ENCODE assay signal across 8 cellular contexts in the genomic region with DNA sequence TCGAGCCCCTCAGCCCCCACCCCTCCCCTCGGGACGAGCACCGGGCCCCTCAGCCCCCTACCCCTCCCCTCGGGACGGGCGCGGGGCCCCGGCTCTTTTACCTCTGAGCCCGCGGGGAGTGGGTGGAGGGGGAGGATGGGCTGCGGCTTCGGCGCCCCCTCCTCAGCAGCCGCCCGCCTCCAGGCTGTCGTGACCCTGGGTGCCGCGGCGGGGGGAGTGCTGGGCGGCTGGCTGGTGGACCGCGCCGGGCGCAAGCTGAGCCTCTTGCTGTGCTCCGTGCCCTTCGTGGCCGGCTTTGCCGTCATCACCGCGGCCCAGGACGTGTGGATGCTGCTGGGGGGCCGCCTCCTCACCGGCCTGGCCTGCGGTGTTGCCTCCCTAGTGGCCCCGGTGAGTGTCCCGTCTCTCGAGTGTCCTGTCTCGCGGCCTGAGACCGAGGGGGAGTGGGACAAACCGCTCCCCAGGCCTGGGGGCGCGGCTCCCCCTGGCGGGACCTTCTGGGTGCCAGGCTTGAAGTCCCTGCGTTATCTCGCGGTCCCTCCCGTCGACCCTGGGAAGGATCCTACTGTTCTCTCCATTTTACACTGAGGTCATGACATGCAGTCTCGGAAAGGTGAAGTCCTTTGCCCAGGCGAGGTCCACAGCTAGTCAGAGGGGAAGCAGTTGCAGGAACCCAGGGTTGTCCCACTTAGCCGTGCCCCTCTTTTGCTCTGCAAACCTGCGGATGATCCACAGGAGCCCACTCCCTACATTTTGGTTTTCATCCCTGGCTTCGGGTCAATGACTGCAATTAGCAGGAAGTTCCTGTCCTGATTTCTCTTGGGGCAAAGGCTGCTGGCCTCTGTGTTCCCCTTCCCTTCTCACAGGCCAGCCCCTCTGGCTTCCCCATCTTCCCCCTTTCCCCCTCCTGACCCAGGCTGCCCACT. TPM values are rescaled to one million over a fixed set of nuclear protein-coding genes. Genes with fewer than 3 reads are reported as not detected.
DNase-seq lines count a peak whose midpoint lies in the region; ATAC-seq and TF ChIP-seq lines count a peak whose summit lies in the region.

No MANE protein-coding gene starts in this region.

- H3K27ac Mint-ChIP-seq in Caco-2 (ENCODE audit: unreplicated experiment): peak overlapping the region; percentile 76
- peak overlapping the region in 2 of 3 donors; percentile 28 to 62 for H3K27ac Mint-ChIP-seq in IgD-negative memory B cell
- H3K27ac Mint-ChIP-seq in naive B cell: peak overlapping the region in 4 of 6 donors; percentile 29 to 95 (median 58)

- TF ChIP-seq CTCF in Caco-2 (IDR thresholded peaks at IDR 0.05; ENCODE audit: insufficient read depth in 1 of 2, low read depth in 1 of 2, low read length in 1 of 2, severe bottlenecking in 1 of 2, unreplicated experiment in 1 of 2) (peak; percentile 48 to 81), esophagus squamous epithelium (IDR thresholded peaks at IDR 0.05) (peak in 5 of 6 experiments; percentile 22 to 49 (median 29))

- H3K4me3 Mint-ChIP-seq in Caco-2 (ENCODE audit: unreplicated experiment) (peak overlapping the region; percentile 97), IgD-negative memory B cell (peak overlapping the region; percentile 81 to 92 (median 86)), naive B cell (peak overlapping the region; percentile 75 to 93 (median 86))

- H3K27me3 ChIP-seq in Caco-2 (replicated peaks; ENCODE audit: control insufficient read depth, insufficient read depth, low read length): no peaks in the 10 kb centered on the region
- H3K27me3 ChIP-seq in esophagus squamous epithelium: no peaks in the 10 kb centered on the region

- H3K27ac ChIP-seq in esophagus squamous epithelium: peak overlapping the region; percentile 86 to 96 (median 90)

- H3K4me3 ChIP-seq in Caco-2 (ENCODE audit: low read depth, low read length): peak overlapping the region; percentile 92
- peak overlapping the region; percentile 80 to 98 (median 84) for H3K4me3 ChIP-seq in esophagus squamous epithelium

- no peak for ATAC-seq in naive B cell (ENCODE audit: low read depth in 2 of 2)
- ATAC-seq in GM18873 (IDR thresholded peaks at IDR 0.05; ENCODE audit: low FRiP score, unreplicated experiment): no peak
- no peak for ATAC-seq in GM18520 (IDR thresholded peaks at IDR 0.05; ENCODE audit: unreplicated experiment)

- peaks cover 8% of the 10 kb centered on the region for H3K4me1 Mint-ChIP-seq in Caco-2 (ENCODE audit: low read depth, unreplicated experiment)
- H3K4me1 Mint-ChIP-seq in IgD-negative memory B cell: peaks cover 0 to 4% (median 2%) of the 10 kb centered on the region in 3 donors
- H3K4me1 Mint-ChIP-seq in naive B cell: peaks cover 11 to 21% (median 15%) of the 10 kb centered on the region in 3 donors

- CTCF ChIA-PET in Caco-2 (lab: Charles Lee): interaction anchor here (1.3 to 3.4 kb wide), 7 partner anchors 10 to 458 kb away, joined by 3 to 54 read pairs (median 12); no protein-coding TSS in a partner anchor

- POLR2A ChIA-PET in Caco-2 (lab: Charles Lee): interaction anchor here (0.7 to 2.2 kb wide), 9 partner anchors 10 to 318 kb away, joined by 5 to 51 read pairs (median 17); partner anchors contain the start of genes LRSAM1, RPL12, TTC16 and ZNF79

- BruUV-seq in Caco-2 (replicated peaks; lab: Mats Ljungman, UMichigan): no TSS peak

- H3K9me3 Mint-ChIP-seq in Caco-2 (ENCODE audit: unreplicated experiment): no peaks in the 10 kb centered on the region
- no peaks in the 10 kb centered on the region for H3K9me3 Mint-ChIP-seq in IgD-negative memory B cell
- no peaks in the 10 kb centered on the region for H3K9me3 Mint-ChIP-seq in naive B cell

- TF ChIP-seq POLR2A in esophagus squamous epithelium (IDR thresholded peaks at IDR 0.05): no peak

- intact Hi-C loops in Caco-2 (cut with micrococcal nuclease; ENCODE audit: unreplicated experiment): loop anchor here (1.0 to 10.0 kb wide), 6 partner anchors 37 to 456 kb away; no protein-coding TSS in a partner anchor
- intact Hi-C loops in esophagus squamous epithelium (cut with DNase I): loop anchor here (10.0 kb wide), 1 partner anchor 173 kb away; no protein-coding TSS in a partner anchor

- H3K27me3 Mint-ChIP-seq in Caco-2 (ENCODE audit: insufficient read depth, unreplicated experiment) (no peaks in the 10 kb centered on the region), IgD-negative memory B cell (no peaks in the 10 kb centered on the region), naive B cell (peaks cover 0 to 13% (median 10%) of the 10 kb centered on the region in 3 donors)

- DNase-seq in Caco-2: peak; percentile 71 to 76
- peak; percentile 19 for DNase-seq in activated CD4-positive, alpha-beta T cell treated with anti-CD3 and anti-CD28 coated beads, Interleukin-2, amount 50 U/mL, for 1 hour
- no peak for DNase-seq in esophagus squamous epithelium (lab: John Stamatoyannopoulos, UW)
- peak; percentile 34 for DNase-seq in naive B cell
- DNase-seq in GF-D8 (lab: John Stamatoyannopoulos, UW): no peak

- 9 to 41% methylated on average over 5 to 23 of the region's 55 CpGs for WGBS in esophagus squamous epithelium, 2 donors

- H3K4me1 ChIP-seq in Caco-2: peaks cover 30% of the 10 kb centered on the region
- H3K4me1 ChIP-seq in esophagus squamous epithelium: peaks cover 14 to 29% (median 18%) of the 10 kb centered on the region in 3 donors

- H3K36me3 ChIP-seq in Caco-2 (ENCODE audit: control insufficient read depth, insufficient read depth, low read length) (no peaks in the 10 kb centered on the region; the same call in 1 of the 2 replicates), esophagus squamous epithelium (peaks cover 0 to 30% (median 6%) of the 10 kb centered on the region in 3 donors)

- no peaks in the 10 kb centered on the region for H3K9me3 ChIP-seq in Caco-2
- H3K9me3 ChIP-seq in esophagus squamous epithelium: no peaks in the 10 kb centered on the region

- H3K36me3 Mint-ChIP-seq in Caco-2 (ENCODE audit: insufficient read depth, unreplicated experiment): peaks cover 55% of the 10 kb centered on the region
- H3K36me3 Mint-ChIP-seq in IgD-negative memory B cell: peaks cover 7% of the 10 kb centered on the region
- no peaks in the 10 kb centered on the region for H3K36me3 Mint-ChIP-seq in naive B cell

RNA-seq across cellular contexts. Expression of gene SLC2A8, which starts 1.0 kb away (rescaled TPM):
- total RNA-seq in Caco-2 (2022): 141 and 144 TPM in 2 replicates
- polyA plus RNA-seq in IgD-negative memory B cell: 7.8 TPM
- total RNA-seq in esophagus squamous epithelium: 10 to 100 TPM in 3 of 4 donors, 1 to 10 TPM in 1; 6.2 to 28.3 (median 16.7) TPM
- polyA plus RNA-seq in naive B cell (ENCODE audit: low read depth in 6 of 6): 10 to 100 TPM in 1 of 6 donors, 1 to 10 TPM in 5; 6.0 to 14.3 (median 8.5) TPM

RNA-seq across cellular contexts. Expression of gene ZNF79, which starts 26.2 kb away (rescaled TPM):
- total RNA-seq in Caco-2 (2022) (9.2 and 9.3 TPM in 2 replicates), esophagus squamous epithelium (1 to 10 TPM; 3.1 to 9.9 (median 4.7) TPM)
- polyA plus RNA-seq in IgD-negative memory B cell (8.7 TPM), naive B cell (ENCODE audit: low read depth in 6 of 6) (1 to 10 TPM in 5 of 6 donors, not detected in 1; 5.8 to 8.8 (median 6.2) TPM)

RNA-seq across cellular contexts. Expression of gene RPL12, which starts 53.2 kb away (rescaled TPM):
- total RNA-seq in Caco-2 (2022) (1,592 and 1,641 TPM in 2 replicates), esophagus squamous epithelium (1,000 to 10,000 TPM; 1,192 to 3,474 (median 2,165) TPM)
- polyA plus RNA-seq in IgD-negative memory B cell (2,090 TPM), naive B cell (ENCODE audit: low read depth in 6 of 6) (1,000 to 10,000 TPM; 1,582 to 1,976 (median 1,881) TPM)

RNA-seq across cellular contexts. Expression of gene LRSAM1, which starts 53.3 kb away (rescaled TPM):
- total RNA-seq in Caco-2 (2022) (25.8 and 26.2 TPM in 2 replicates), esophagus squamous epithelium (10 to 100 TPM in 3 of 4 donors, 1 to 10 TPM in 1; 8.0 to 16.2 (median 12.9) TPM)
- polyA plus RNA-seq in IgD-negative memory B cell (15.7 TPM), naive B cell (ENCODE audit: low read depth in 6 of 6) (1 to 10 TPM; 4.9 to 9.2 (median 7.0) TPM)

Comparison
In these comparisons a context has a peak if more than half of its experiments do, and no peak if none do; other contexts are left out.
1. DNase-seq: peak in Caco-2 (2 of 2), activated CD4-positive, alpha-beta T cell treated with anti-CD3 and anti-CD28 coated beads, Interleukin-2, amount 50 U/mL, for 1 hour (single experiment) and naive B cell (single experiment); none in esophagus squamous epithelium (single experiment) and GF-D8 (single experiment).
2. Peak in every context shown above with its lines, with median percentiles within 50 percentile points of each other: H3K27ac Mint-ChIP-seq and H3K4me3 Mint-ChIP-seq.